13 cellular contexts compared by ENCODE assay signal in the genomic region with DNA sequence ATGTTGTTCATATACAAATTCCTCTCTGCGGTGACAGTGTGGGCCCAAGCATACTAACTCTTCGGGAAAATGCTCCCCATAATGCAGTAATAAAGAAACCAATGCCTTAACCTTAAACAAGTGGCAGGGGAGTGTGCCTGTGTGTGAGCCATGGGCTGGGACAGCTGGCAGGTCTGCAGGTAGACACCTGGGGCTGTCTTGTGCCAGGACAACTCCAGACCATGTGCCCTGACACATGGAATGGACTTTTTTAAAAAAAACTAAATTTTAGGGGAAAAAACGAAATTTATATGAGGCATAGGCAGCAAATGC.
DNase-seq lines count a peak whose midpoint lies in the region; ATAC-seq, FAIRE-seq and TF ChIP-seq lines count a peak whose summit lies in the region.
"Had no signal": no experiment of that assay in that cellular context is flagged by ENCODE, and none has a peak within 500 bp of the region (broad histone marks: within the 10 kb centered on the region; RNA-seq: fewer than 3 reads in every experiment).

No MANE protein-coding gene starts in this region.

- H3K9me2 ChIP-seq in SK-N-SH, result no peaks in the 10 kb centered on the region

- H3K36me3 ChIP-seq in SK-N-SH (replicated peaks in 1 of 2; ENCODE audit: control insufficient read depth in 1 of 2, insufficient read depth in 2 of 2, low read length in 1 of 2), result peaks cover 16 to 19% of the 10 kb centered on the region in 2 experiments
- H3K36me3 ChIP-seq in SJSA1, result peaks cover 33% of the 10 kb centered on the region
- H3K36me3 ChIP-seq in gastroesophageal sphincter, result peaks cover 0 to 9% of the 10 kb centered on the region in 2 donors
- H3K36me3 ChIP-seq in small intestine (ENCODE audit: control insufficient read depth in 2 of 2, insufficient read depth in 2 of 2, low read length in 2 of 2), result peaks cover 0 to 6% of the 10 kb centered on the region in 2 donors

- no peak for TF ChIP-seq CTCF in SK-N-SH (IDR thresholded peaks at IDR 0.05)
- no peak for TF ChIP-seq CTCF in gastroesophageal sphincter (IDR thresholded peaks at IDR 0.05)

- H3K4me2 ChIP-seq in SK-N-SH, result peak overlapping the region; percentile 86

- peaks cover 96% of the 10 kb centered on the region for H4K20me1 ChIP-seq in SK-N-SH (ENCODE audit: insufficient read depth)

- ATAC-seq in SK-N-SH treated with all-trans-retinoic acid at 6 μM for 48 hours (no peak), gastroesophageal sphincter (no peak), GM19395 (IDR thresholded peaks at IDR 0.05; ENCODE audit: unreplicated experiment) (no peak)

- no peak overlapping the region for H2AFZ ChIP-seq in SK-N-SH (ENCODE audit: low read depth)

- peaks cover 7% of the 10 kb centered on the region for H3F3A ChIP-seq in SK-N-SH (replicated peaks; ENCODE audit: insufficient read depth)

- no peak for FAIRE-seq in small intestine (lab: Jason Lieb, UNC)

- H3K9me3 ChIP-seq in SK-N-SH (no peaks in the 10 kb centered on the region), SJSA1 (replicated peaks) (no peaks in the 10 kb centered on the region), gastroesophageal sphincter (no peaks in the 10 kb centered on the region), small intestine (ENCODE audit: control insufficient read depth, low read depth) (no peaks in the 10 kb centered on the region)
- H3K9me3 ChIP-seq: testis had no signal

- peaks cover 18 to 42% of the 10 kb centered on the region in 2 experiments for H3K4me1 ChIP-seq in SK-N-SH (ENCODE audit: control insufficient read depth in 1 of 2, insufficient read depth in 2 of 2, low read depth in 1 of 2, low read length in 1 of 2)
- peaks cover 56% of the 10 kb centered on the region for H3K4me1 ChIP-seq in SJSA1 (replicated peaks)
- H3K4me1 ChIP-seq in gastroesophageal sphincter, result peaks cover 0 to 99% (median 22%) of the 10 kb centered on the region in 3 donors
- peaks cover 0 to 8% of the 10 kb centered on the region in 2 donors for H3K4me1 ChIP-seq in small intestine (ENCODE audit: control insufficient read depth in 2 of 2, insufficient read depth in 1 of 2, low read depth in 1 of 2, low read length in 1 of 2)

- TF ChIP-seq EP300 in SK-N-SH (IDR thresholded peaks at IDR 0.05; ENCODE audit: borderline replicate concordance in 1 of 2, low read depth in 1 of 2, low read length in 1 of 2), result no peak
- no peak for TF ChIP-seq EP300 in gastroesophageal sphincter (IDR thresholded peaks at IDR 0.05)

- DNase-seq in SK-N-SH, result no peak
- DNase-seq in SJSA1 (ENCODE audit: low read depth in 1 of 2, low spot score in 2 of 2), result no peak
- DNase-seq in small intestine, result no peak
- DNase-seq in GF-D8 (lab: John Stamatoyannopoulos, UW), result no peak
- DNase-seq in NAMALWA (ENCODE audit: low spot score), result no peak
- DNase-seq: NCI-H524 treated with DMSO at 0.1 percent for 48 hours, T1000, testis had no signal

- H3K4me3 ChIP-seq in SK-N-SH (ENCODE audit: low read depth in 2 of 2, low read length in 1 of 2) (no peak overlapping the region), SJSA1 (no peak overlapping the region), gastroesophageal sphincter (peak overlapping the region in 1 of 2 donors; percentile 76), small intestine (ENCODE audit: low read depth in 1 of 2, low read length in 2 of 2) (peak overlapping the region in 1 of 2 donors; percentile 30)
- H3K4me3 ChIP-seq: testis had no signal

- H3K27me3 ChIP-seq in SK-N-SH (ENCODE audit: insufficient read depth) (no peaks in the 10 kb centered on the region), SJSA1 (replicated peaks) (no peaks in the 10 kb centered on the region), gastroesophageal sphincter (no peaks in the 10 kb centered on the region), small intestine (ENCODE audit: control insufficient read depth in 2 of 2, insufficient read depth in 2 of 2, low read length in 2 of 2) (no peaks in the 10 kb centered on the region)
- H3K27me3 ChIP-seq: testis had no signal

- WGBS in SK-N-SH (ENCODE audit: low lambda C conversion rate), result 76% methylated on average over 3 of the region's 3 CpGs
- WGBS in gastroesophageal sphincter (ENCODE audit: low coverage in 1 of 2), 2 donors, result 18 to 53% methylated on average over 2 to 3 of the region's 3 CpGs
- WGBS in small intestine, 3 donors, result 42 to 68% (median 52%) methylated on average over 3 of the region's 3 CpGs

- no peak for TF ChIP-seq POLR2A in gastroesophageal sphincter (IDR thresholded peaks at IDR 0.05)

- CTCF ChIA-PET in SK-N-SH (lab: Yijun Ruan, JAX), result interaction anchor here (1.2 to 2.4 kb wide), 3 partner anchors 115 to 344 kb away, joined by 3 to 6 read pairs (median 4); no protein-coding TSS in a partner anchor

- H3K27ac ChIP-seq in SK-N-SH (ENCODE audit: low read depth in 2 of 2, low read length in 1 of 2), result peak overlapping the region in 1 of 2 experiments; percentile 97; a peak in 2 of 4 replicates
- peak overlapping the region; percentile 64 for H3K27ac ChIP-seq in SJSA1
- peak overlapping the region in 3 of 4 donors; percentile 28 to 95 (median 33) for H3K27ac ChIP-seq in gastroesophageal sphincter
- peak overlapping the region; percentile 51 to 54 for H3K27ac ChIP-seq in small intestine (ENCODE audit: low read depth in 1 of 2, low read length in 1 of 2)
- H3K27ac ChIP-seq: 22Rv1, epithelial cell of prostate had no signal

- peaks cover 100% of the 10 kb centered on the region for H3K79me2 ChIP-seq in SK-N-SH (ENCODE audit: insufficient read depth)

- POLR2A ChIA-PET in SK-N-SH (lab: Yijun Ruan, JAX), result no interaction called here

- no peak overlapping the region for H3K9ac ChIP-seq in SK-N-SH

- no peak for TF ChIP-seq RAD21 in SK-N-SH (IDR thresholded peaks at IDR 0.05; ENCODE audit: low read length)

TF ChIP-seq in SK-N-SH, 30 proteins besides CTCF, POLR2A, EP300 and RAD21 (continues in another document):
- TF ChIP-seq FOXJ3 (CRISPR knock-in tag; IDR thresholded peaks at IDR 0.05) (no peak), FOXM1 (IDR thresholded peaks at IDR 0.05; ENCODE audit: low read depth) (no peak), RCOR1 (IDR thresholded peaks at IDR 0.05; ENCODE audit: low read length) (no peak), CHD2 (IDR thresholded peaks at IDR 0.05; ENCODE audit: low read length, partially characterized antibody) (no peak), JUND (IDR thresholded peaks at IDR 0.05) (no peak), TAF1 (IDR thresholded peaks at IDR 0.05; ENCODE audit: borderline replicate concordance, low read depth, low read length) (no peak)
- TF ChIP-seq, protein P1, sequence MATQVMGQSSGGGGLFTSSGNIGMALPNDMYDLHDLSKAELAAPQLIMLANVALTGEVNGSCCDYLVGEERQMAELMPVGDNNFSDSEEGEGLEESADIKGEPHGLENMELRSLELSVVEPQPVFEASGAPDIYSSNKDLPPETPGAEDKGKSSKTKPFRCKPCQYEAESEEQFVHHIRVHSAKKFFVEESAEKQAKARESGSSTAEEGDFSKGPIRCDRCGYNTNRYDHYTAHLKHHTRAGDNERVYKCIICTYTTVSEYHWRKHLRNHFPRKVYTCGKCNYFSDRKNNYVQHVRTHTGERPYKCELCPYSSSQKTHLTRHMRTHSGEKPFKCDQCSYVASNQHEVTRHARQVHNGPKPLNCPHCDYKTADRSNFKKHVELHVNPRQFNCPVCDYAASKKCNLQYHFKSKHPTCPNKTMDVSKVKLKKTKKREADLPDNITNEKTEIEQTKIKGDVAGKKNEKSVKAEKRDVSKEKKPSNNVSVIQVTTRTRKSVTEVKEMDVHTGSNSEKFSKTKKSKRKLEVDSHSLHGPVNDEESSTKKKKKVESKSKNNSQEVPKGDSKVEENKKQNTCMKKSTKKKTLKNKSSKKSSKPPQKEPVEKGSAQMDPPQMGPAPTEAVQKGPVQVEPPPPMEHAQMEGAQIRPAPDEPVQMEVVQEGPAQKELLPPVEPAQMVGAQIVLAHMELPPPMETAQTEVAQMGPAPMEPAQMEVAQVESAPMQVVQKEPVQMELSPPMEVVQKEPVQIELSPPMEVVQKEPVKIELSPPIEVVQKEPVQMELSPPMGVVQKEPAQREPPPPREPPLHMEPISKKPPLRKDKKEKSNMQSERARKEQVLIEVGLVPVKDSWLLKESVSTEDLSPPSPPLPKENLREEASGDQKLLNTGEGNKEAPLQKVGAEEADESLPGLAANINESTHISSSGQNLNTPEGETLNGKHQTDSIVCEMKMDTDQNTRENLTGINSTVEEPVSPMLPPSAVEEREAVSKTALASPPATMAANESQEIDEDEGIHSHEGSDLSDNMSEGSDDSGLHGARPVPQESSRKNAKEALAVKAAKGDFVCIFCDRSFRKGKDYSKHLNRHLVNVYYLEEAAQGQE (IDR thresholded peaks at IDR 0.05; ENCODE audit: low read depth, low read length), result no peak

TF ChIP-seq in SK-N-SH treated with all-trans-retinoic acid at 6 μM for 48 hours, 23 proteins besides CTCF, POLR2A, EP300 and RAD21 (continues in another document):
- TF ChIP-seq CSDC2 (CRISPR knock-in tag; IDR thresholded peaks at IDR 0.05) (no peak), ZNF565 (CRISPR knock-in tag; conservative IDR thresholded peaks at IDR 0.05; ENCODE audit: low read depth) (no peak), SNAI2 (CRISPR knock-in tag; IDR thresholded peaks at IDR 0.05) (no peak), TOX (CRISPR knock-in tag; IDR thresholded peaks at IDR 0.05; ENCODE audit: borderline replicate concordance) (no peak), ZFP30 (CRISPR knock-in tag; IDR thresholded peaks at IDR 0.05) (no peak)
- TF ChIP-seq, protein P2, sequence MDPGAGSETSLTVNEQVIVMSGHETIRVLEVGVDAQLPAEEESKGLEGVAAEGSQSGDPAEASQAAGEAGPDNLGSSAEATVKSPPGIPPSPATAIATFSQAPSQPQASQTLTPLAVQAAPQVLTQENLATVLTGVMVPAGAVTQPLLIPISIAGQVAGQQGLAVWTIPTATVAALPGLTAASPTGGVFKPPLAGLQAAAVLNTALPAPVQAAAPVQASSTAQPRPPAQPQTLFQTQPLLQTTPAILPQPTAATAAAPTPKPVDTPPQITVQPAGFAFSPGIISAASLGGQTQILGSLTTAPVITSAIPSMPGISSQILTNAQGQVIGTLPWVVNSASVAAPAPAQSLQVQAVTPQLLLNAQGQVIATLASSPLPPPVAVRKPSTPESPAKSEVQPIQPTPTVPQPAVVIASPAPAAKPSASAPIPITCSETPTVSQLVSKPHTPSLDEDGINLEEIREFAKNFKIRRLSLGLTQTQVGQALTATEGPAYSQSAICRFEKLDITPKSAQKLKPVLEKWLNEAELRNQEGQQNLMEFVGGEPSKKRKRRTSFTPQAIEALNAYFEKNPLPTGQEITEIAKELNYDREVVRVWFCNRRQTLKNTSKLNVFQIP (CRISPR knock-in tag; IDR thresholded peaks at IDR 0.05; ENCODE audit: borderline replicate concordance, low read depth), result no peak
